Comparison of ENCODE assay signal across 8 cellular contexts in genomic region chr11:133927690-133928627, GRCh38.
DNase-seq lines count a peak whose midpoint lies in the region; TF ChIP-seq lines count a peak whose summit lies in the region.

No MANE protein-coding gene starts in this region.

- no peaks in the 10 kb centered on the region for H3K9me3 Mint-ChIP-seq in T-helper 1 cell treated with Interleukin-12 subunit alpha and Interleukin-12 subunit beta and Interleukin-4 antibody, amounts not matched to agents 30 μg/mL and 1 μg/mL, for 36 hours

- peak overlapping the region; percentile 80 for H3K4me3 Mint-ChIP-seq in T-helper 1 cell treated with Interleukin-12 subunit alpha and Interleukin-12 subunit beta and Interleukin-4 antibody, amounts not matched to agents 30 μg/mL and 1 μg/mL, for 36 hours

- peak; percentile 98 for TF ChIP-seq CTCF in GM12873 (IDR thresholded peaks at IDR 0.05; ENCODE audit: insufficient read depth, low read depth, low read length, missing control alignments)
- TF ChIP-seq CTCF in HFF-Myc (IDR thresholded peaks at IDR 0.05; ENCODE audit: low read depth, low read length, missing control alignments): peak; percentile 78

- peak overlapping the region; percentile 81 for H3K27ac Mint-ChIP-seq in T-helper 1 cell treated with Interleukin-12 subunit alpha and Interleukin-12 subunit beta and Interleukin-4 antibody, amounts not matched to agents 30 μg/mL and 1 μg/mL, for 36 hours

- peaks cover 14% of the 10 kb centered on the region for H3K36me3 Mint-ChIP-seq in T-helper 1 cell treated with Interleukin-12 subunit alpha and Interleukin-12 subunit beta and Interleukin-4 antibody, amounts not matched to agents 30 μg/mL and 1 μg/mL, for 36 hours (ENCODE audit: low read depth)

- no peak overlapping the region for H3K4me3 ChIP-seq in HFF-Myc (replicated peaks; ENCODE audit: low read depth, low read length)

- DNase-seq in HFF-Myc (ENCODE audit: extremely low read depth, low read depth) (no peak), NAMALWA (ENCODE audit: low spot score) (peak; percentile 54), anterior cingulate cortex (lab: John Stamatoyannopoulos, UW) (peak in 48 of 58 donors; percentile 13 to 79 (median 39)), hippocampal formation (lab: John Stamatoyannopoulos, UW) (peak; percentile 13 to 28), smooth muscle cell of the brain vasculature (ENCODE audit: low read depth, low spot score) (peak; percentile 13), T1000 (lab: John Stamatoyannopoulos, UW) (no peak)

- no peaks in the 10 kb centered on the region for H3K27me3 Mint-ChIP-seq in T-helper 1 cell treated with Interleukin-12 subunit alpha and Interleukin-12 subunit beta and Interleukin-4 antibody, amounts not matched to agents 30 μg/mL and 1 μg/mL, for 36 hours (ENCODE audit: low read depth)

- H3K4me1 Mint-ChIP-seq in T-helper 1 cell treated with Interleukin-12 subunit alpha and Interleukin-12 subunit beta and Interleukin-4 antibody, amounts not matched to agents 30 μg/mL and 1 μg/mL, for 36 hours (ENCODE audit: low read depth): peaks cover 28% of the 10 kb centered on the region

Comparison
In these comparisons a context has a peak if more than half of its experiments do, and no peak if none do; other contexts are left out.
1. DNase-seq: peak in NAMALWA (single experiment), anterior cingulate cortex (48 of 58), hippocampal formation (2 of 2) and smooth muscle cell of the brain vasculature (single experiment); none in HFF-Myc (single experiment) and T1000 (single experiment).